ENCODE assay signal across 1 cellular context in genomic region chr6:75601608-75602163, GRCh38.
A peak's percentile ranks its signal among the peaks of the same experiment; 100 is the strongest.
TF ChIP-seq lines count a peak whose summit lies in the region.

A gene with protein sequence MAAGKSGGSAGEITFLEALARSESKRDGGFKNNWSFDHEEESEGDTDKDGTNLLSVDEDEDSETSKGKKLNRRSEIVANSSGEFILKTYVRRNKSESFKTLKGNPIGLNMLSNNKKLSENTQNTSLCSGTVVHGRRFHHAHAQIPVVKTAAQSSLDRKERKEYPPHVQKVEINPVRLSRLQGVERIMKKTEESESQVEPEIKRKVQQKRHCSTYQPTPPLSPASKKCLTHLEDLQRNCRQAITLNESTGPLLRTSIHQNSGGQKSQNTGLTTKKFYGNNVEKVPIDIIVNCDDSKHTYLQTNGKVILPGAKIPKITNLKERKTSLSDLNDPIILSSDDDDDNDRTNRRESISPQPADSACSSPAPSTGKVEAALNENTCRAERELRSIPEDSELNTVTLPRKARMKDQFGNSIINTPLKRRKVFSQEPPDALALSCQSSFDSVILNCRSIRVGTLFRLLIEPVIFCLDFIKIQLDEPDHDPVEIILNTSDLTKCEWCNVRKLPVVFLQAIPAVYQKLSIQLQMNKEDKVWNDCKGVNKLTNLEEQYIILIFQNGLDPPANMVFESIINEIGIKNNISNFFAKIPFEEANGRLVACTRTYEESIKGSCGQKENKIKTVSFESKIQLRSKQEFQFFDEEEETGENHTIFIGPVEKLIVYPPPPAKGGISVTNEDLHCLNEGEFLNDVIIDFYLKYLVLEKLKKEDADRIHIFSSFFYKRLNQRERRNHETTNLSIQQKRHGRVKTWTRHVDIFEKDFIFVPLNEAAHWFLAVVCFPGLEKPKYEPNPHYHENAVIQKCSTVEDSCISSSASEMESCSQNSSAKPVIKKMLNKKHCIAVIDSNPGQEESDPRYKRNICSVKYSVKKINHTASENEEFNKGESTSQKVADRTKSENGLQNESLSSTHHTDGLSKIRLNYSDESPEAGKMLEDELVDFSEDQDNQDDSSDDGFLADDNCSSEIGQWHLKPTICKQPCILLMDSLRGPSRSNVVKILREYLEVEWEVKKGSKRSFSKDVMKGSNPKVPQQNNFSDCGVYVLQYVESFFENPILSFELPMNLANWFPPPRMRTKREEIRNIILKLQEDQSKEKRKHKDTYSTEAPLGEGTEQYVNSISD (plus strand): TSS chr6:75601880. CDS start chr6:75602525, 645 bp downstream.

TF ChIP-seq in HepG2, 621 proteins besides CTCF, POLR2A, EP300 and RAD21 (continued from another document and continues in another):
- TF ChIP-seq ZNF879 (CRISPR knock-in tag; IDR thresholded peaks at IDR 0.05): no peak
- TF ChIP-seq ZBTB3 (CRISPR knock-in tag; IDR thresholded peaks at IDR 0.05; ENCODE audit: borderline replicate concordance, low read depth): no peak
- TF ChIP-seq IKZF1 (IDR thresholded peaks at IDR 0.05): no peak
- TF ChIP-seq ZNF816 (CRISPR knock-in tag; IDR thresholded peaks at IDR 0.05; ENCODE audit: borderline replicate concordance): peak; percentile 87
- no peak for TF ChIP-seq CERS6 (CRISPR knock-in tag; IDR thresholded peaks at IDR 0.05)
- TF ChIP-seq, protein P1, sequence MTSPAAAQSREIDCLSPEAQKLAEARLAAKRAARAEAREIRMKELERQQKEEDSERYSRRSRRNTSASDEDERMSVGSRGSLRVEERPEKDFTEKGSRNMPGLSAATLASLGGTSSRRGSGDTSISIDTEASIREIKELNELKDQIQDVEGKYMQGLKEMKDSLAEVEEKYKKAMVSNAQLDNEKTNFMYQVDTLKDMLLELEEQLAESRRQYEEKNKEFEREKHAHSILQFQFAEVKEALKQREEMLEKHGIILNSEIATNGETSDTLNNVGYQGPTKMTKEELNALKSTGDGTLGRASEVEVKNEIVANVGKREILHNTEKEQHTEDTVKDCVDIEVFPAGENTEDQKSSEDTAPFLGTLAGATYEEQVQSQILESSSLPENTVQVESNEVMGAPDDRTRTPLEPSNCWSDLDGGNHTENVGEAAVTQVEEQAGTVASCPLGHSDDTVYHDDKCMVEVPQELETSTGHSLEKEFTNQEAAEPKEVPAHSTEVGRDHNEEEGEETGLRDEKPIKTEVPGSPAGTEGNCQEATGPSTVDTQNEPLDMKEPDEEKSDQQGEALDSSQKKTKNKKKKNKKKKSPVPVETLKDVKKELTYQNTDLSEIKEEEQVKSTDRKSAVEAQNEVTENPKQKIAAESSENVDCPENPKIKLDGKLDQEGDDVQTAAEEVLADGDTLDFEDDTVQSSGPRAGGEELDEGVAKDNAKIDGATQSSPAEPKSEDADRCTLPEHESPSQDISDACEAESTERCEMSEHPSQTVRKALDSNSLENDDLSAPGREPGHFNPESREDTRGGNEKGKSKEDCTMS (CRISPR knock-in tag; conservative IDR thresholded peaks at IDR 0.05): no peak
- 0 out of 2 replicates have a peak, but pooled peaks have one; percentile 67 for TF ChIP-seq MIER3 (CRISPR knock-in tag; IDR thresholded peaks at IDR 0.05; ENCODE audit: borderline replicate concordance)
- peak; percentile 46; the same call in 1 of the 2 replicates for TF ChIP-seq ZNF776 (CRISPR knock-in tag; IDR thresholded peaks at IDR 0.05)
- peak; percentile 63; the same call in 1 of the 2 replicates for TF ChIP-seq MEIS2 (CRISPR knock-in tag; IDR thresholded peaks at IDR 0.05)
- no peak for TF ChIP-seq FOXJ3 (CRISPR knock-in tag; IDR thresholded peaks at IDR 0.05; ENCODE audit: borderline replicate concordance)
- TF ChIP-seq ZNF737 (CRISPR knock-in tag; IDR thresholded peaks at IDR 0.05; ENCODE audit: borderline replicate concordance): peak; percentile 59; the same call in 1 of the 2 replicates
- no peak for TF ChIP-seq FOXM1 (CRISPR knock-in tag; IDR thresholded peaks at IDR 0.05)
- no peak for TF ChIP-seq GLI4 (CRISPR knock-in tag; IDR thresholded peaks at IDR 0.05; ENCODE audit: borderline replicate concordance)
- no peak for TF ChIP-seq MAFK (conservative IDR thresholded peaks at IDR 0.05 in 1 of 2, IDR thresholded peaks at IDR 0.05 in 1 of 2; ENCODE audit: low read length in 2 of 2)
- TF ChIP-seq, protein P2, sequence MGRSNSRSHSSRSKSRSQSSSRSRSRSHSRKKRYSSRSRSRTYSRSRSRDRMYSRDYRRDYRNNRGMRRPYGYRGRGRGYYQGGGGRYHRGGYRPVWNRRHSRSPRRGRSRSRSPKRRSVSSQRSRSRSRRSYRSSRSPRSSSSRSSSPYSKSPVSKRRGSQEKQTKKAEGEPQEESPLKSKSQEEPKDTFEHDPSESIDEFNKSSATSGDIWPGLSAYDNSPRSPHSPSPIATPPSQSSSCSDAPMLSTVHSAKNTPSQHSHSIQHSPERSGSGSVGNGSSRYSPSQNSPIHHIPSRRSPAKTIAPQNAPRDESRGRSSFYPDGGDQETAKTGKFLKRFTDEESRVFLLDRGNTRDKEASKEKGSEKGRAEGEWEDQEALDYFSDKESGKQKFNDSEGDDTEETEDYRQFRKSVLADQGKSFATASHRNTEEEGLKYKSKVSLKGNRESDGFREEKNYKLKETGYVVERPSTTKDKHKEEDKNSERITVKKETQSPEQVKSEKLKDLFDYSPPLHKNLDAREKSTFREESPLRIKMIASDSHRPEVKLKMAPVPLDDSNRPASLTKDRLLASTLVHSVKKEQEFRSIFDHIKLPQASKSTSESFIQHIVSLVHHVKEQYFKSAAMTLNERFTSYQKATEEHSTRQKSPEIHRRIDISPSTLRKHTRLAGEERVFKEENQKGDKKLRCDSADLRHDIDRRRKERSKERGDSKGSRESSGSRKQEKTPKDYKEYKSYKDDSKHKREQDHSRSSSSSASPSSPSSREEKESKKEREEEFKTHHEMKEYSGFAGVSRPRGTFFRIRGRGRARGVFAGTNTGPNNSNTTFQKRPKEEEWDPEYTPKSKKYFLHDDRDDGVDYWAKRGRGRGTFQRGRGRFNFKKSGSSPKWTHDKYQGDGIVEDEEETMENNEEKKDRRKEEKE (IDR thresholded peaks at IDR 0.05): no peak
- TF ChIP-seq, protein P3, sequence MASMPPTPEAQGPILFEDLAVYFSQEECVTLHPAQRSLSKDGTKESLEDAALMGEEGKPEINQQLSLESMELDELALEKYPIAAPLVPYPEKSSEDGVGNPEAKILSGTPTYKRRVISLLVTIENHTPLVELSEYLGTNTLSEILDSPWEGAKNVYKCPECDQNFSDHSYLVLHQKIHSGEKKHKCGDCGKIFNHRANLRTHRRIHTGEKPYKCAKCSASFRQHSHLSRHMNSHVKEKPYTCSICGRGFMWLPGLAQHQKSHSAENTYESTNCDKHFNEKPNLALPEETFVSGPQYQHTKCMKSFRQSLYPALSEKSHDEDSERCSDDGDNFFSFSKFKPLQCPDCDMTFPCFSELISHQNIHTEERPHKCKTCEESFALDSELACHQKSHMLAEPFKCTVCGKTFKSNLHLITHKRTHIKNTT (CRISPR knock-in tag; IDR thresholded peaks at IDR 0.05): no peak
- TF ChIP-seq ZNF780A (CRISPR knock-in tag; IDR thresholded peaks at IDR 0.05): no peak
- TF ChIP-seq NFYC (CRISPR knock-in tag; IDR thresholded peaks at IDR 0.05): no peak
- no peak for TF ChIP-seq ZNF382 (CRISPR knock-in tag; IDR thresholded peaks at IDR 0.05; ENCODE audit: borderline replicate concordance)
- TF ChIP-seq ZNF644 (CRISPR knock-in tag; IDR thresholded peaks at IDR 0.05; ENCODE audit: low read depth): no peak
- no peak; the same call in 1 of the 2 replicates for TF ChIP-seq ZNF564 (CRISPR knock-in tag; IDR thresholded peaks at IDR 0.05)
- no peak for TF ChIP-seq ZNF17 (CRISPR knock-in tag; IDR thresholded peaks at IDR 0.05)
- TF ChIP-seq, protein P4, sequence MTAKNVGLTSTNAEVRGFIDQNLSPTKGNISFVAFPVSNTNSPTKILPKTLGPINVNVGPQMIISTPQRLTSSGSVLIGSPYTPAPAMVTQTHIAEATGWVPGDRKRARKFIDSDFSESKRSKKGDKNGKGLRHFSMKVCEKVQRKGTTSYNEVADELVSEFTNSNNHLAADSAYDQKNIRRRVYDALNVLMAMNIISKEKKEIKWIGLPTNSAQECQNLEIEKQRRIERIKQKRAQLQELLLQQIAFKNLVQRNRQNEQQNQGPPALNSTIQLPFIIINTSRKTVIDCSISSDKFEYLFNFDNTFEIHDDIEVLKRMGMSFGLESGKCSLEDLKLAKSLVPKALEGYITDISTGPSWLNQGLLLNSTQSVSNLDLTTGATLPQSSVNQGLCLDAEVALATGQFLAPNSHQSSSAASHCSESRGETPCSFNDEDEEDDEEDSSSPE (CRISPR knock-in tag; IDR thresholded peaks at IDR 0.05): peak; percentile 63
- no peak for TF ChIP-seq ZBTB37 (CRISPR knock-in tag; IDR thresholded peaks at IDR 0.05)
- TF ChIP-seq, protein P5, sequence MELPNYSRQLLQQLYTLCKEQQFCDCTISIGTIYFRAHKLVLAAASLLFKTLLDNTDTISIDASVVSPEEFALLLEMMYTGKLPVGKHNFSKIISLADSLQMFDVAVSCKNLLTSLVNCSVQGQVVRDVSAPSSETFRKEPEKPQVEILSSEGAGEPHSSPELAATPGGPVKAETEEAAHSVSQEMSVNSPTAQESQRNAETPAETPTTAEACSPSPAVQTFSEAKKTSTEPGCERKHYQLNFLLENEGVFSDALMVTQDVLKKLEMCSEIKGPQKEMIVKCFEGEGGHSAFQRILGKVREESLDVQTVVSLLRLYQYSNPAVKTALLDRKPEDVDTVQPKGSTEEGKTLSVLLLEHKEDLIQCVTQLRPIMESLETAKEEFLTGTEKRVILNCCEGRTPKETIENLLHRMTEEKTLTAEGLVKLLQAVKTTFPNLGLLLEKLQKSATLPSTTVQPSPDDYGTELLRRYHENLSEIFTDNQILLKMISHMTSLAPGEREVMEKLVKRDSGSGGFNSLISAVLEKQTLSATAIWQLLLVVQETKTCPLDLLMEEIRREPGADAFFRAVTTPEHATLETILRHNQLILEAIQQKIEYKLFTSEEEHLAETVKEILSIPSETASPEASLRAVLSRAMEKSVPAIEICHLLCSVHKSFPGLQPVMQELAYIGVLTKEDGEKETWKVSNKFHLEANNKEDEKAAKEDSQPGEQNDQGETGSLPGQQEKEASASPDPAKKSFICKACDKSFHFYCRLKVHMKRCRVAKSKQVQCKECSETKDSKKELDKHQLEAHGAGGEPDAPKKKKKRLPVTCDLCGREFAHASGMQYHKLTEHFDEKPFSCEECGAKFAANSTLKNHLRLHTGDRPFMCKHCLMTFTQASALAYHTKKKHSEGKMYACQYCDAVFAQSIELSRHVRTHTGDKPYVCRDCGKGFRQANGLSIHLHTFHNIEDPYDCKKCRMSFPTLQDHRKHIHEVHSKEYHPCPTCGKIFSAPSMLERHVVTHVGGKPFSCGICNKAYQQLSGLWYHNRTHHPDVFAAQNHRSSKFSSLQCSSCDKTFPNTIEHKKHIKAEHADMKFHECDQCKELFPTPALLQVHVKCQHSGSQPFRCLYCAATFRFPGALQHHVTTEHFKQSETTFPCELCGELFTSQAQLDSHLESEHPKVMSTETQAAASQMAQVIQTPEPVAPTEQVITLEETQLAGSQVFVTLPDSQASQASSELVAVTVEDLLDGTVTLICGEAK (IDR thresholded peaks at IDR 0.05): no peak
- TF ChIP-seq, protein P5 (CRISPR knock-in tag; IDR thresholded peaks at IDR 0.05): peak; percentile 84
